12 cellular contexts compared by ENCODE assay signal in genomic region chr7:155456517-155456771, GRCh38. TPM values are rescaled to one million over a fixed set of nuclear protein-coding genes. Genes with fewer than 3 reads are reported as not detected.
A peak's percentile ranks its signal among the peaks of the same experiment; 100 is the strongest.
DNase-seq lines count a peak whose midpoint lies in the region; ATAC-seq, FAIRE-seq and TF ChIP-seq lines count a peak whose summit lies in the region.
"Had no signal": no experiment of that assay in that cellular context is flagged by ENCODE, and none has a peak within 500 bp of the region (broad histone marks: within the 10 kb centered on the region; RNA-seq: fewer than 3 reads in every experiment).

No MANE protein-coding gene starts in this region.

- no peak overlapping the region for H2BK120ac ChIP-seq in mesendoderm (ENCODE audit: low read depth, low read length)

- H3K4me2 ChIP-seq in mesendoderm (ENCODE audit: low read length) = no peak overlapping the region

- H3K4me1 ChIP-seq in iPS-15b (ENCODE audit: control insufficient read depth, insufficient read depth, low read length) (no peaks in the 10 kb centered on the region), pancreas (peaks cover 0 to 12% (median 0%) of the 10 kb centered on the region in 3 donors), mesendoderm (ENCODE audit: control insufficient read depth, low read depth, low read length) (no peaks in the 10 kb centered on the region)
- H3K4me1 ChIP-seq: SJSA1 had no signal

- DNase-seq in activated naive CD4-positive, alpha-beta T cell treated with anti-CD3 and anti-CD28 coated beads for 36 hours = no peak
- no peak for DNase-seq in activated naive CD4-positive, alpha-beta T cell treated with Interleukin-2 at 50 U/mL for 16 hours
- DNase-seq in WTC11 (ENCODE audit: low spot score) (no peak), pancreas (no peak), mesendoderm (no peak)
- no peak for DNase-seq in stimulated activated effector memory CD8-positive, alpha-beta T cell treated with anti-CD3 and anti-CD28 coated beads, Interleukin-12 subunit alpha, Interleukin-12 subunit beta, amount 100 ng/mL, for 72 hours (ENCODE audit: low spot score in 2 of 2)

- 14 to 18% methylated on average over 7 of the region's 7 CpGs for WGBS in pancreas, 2 donors
- WGBS in mesendoderm (ENCODE audit: extremely low coverage, insufficient coverage, low lambda C conversion rate) = no CpG with 5 or more reads among the region's 7 CpGs

- no peak overlapping the region for H4K5ac ChIP-seq in mesendoderm (ENCODE audit: low read length)

- no peaks in the 10 kb centered on the region for H3K36me3 Mint-ChIP-seq in activated naive CD4-positive, alpha-beta T cell treated with anti-CD3 and anti-CD28 coated beads for 36 hours (ENCODE audit: low read depth)
- H3K36me3 Mint-ChIP-seq in WTC11 = no peaks in the 10 kb centered on the region; the same call in 1 of the 2 replicates
- H3K36me3 Mint-ChIP-seq in stimulated activated effector memory CD8-positive, alpha-beta T cell treated with anti-CD3 and anti-CD28 coated beads, Interleukin-12 subunit alpha, Interleukin-12 subunit beta, amount 100 ng/mL, for 72 hours = peaks cover 12% of the 10 kb centered on the region

- H3K9ac ChIP-seq in iPS-15b (ENCODE audit: low read depth, low read length) = no peak overlapping the region
- no peak overlapping the region for H3K9ac ChIP-seq in mesendoderm (ENCODE audit: low read length)

- H3K27me3 Mint-ChIP-seq in activated naive CD4-positive, alpha-beta T cell treated with anti-CD3 and anti-CD28 coated beads for 36 hours (ENCODE audit: low read depth) = peaks cover 75% of the 10 kb centered on the region
- H3K27me3 Mint-ChIP-seq in WTC11 (ENCODE audit: low read depth) = peaks cover 96% of the 10 kb centered on the region

- no peak for FAIRE-seq in pancreas (lab: Jason Lieb, UNC)

- H3K9me3 ChIP-seq in iPS-15b (ENCODE audit: control insufficient read depth, insufficient read depth, low read length) = no peaks in the 10 kb centered on the region
- H3K9me3 ChIP-seq in pancreas = no peaks in the 10 kb centered on the region

- H3K27me3 ChIP-seq in iPS-15b (ENCODE audit: control insufficient read depth, insufficient read depth, low read length) = peaks cover 90% of the 10 kb centered on the region
- H3K27me3 ChIP-seq in pancreas = peaks cover 9 to 81% (median 20%) of the 10 kb centered on the region in 4 donors
- peaks cover 90% of the 10 kb centered on the region for H3K27me3 ChIP-seq in mesendoderm (ENCODE audit: insufficient read depth, low read length, poor library complexity)

- ATAC-seq in WTC11 (no peak), GM19467 (IDR thresholded peaks at IDR 0.05; ENCODE audit: unreplicated experiment) (no peak), pancreas (no peak)
- no peak for ATAC-seq in stimulated activated effector memory CD8-positive, alpha-beta T cell treated with anti-CD3 and anti-CD28 coated beads, Interleukin-12 subunit alpha, Interleukin-12 subunit beta, amount 100 ng/mL, for 72 hours

- H3K56ac ChIP-seq in mesendoderm (ENCODE audit: low read length) = no peak overlapping the region

- POLR2A ChIA-PET in WTC11 (lab: Charles Lee) = interaction anchor here (0.5 kb wide), 1 partner anchor 1432 kb away, joined by 3 read pairs; no protein-coding TSS in a partner anchor

- H3K4me3 ChIP-seq in iPS-15b (ENCODE audit: low read depth, low read length) = peak overlapping the region; percentile 23
- H3K4me3 ChIP-seq in pancreas = peak overlapping the region in 2 of 4 donors; percentile 38 to 57
- H3K4me3 ChIP-seq in mesendoderm (ENCODE audit: low read length) = no peak overlapping the region
- H3K4me3 ChIP-seq: SJSA1 had no signal

- H3K79me1 ChIP-seq in mesendoderm (ENCODE audit: low read length) = no peaks in the 10 kb centered on the region

- H3K27ac Mint-ChIP-seq in activated naive CD4-positive, alpha-beta T cell treated with anti-CD3 and anti-CD28 coated beads for 36 hours = peak overlapping the region; percentile 36
- H3K27ac Mint-ChIP-seq in WTC11 = no peak overlapping the region
- no peak overlapping the region for H3K27ac Mint-ChIP-seq in stimulated activated effector memory CD8-positive, alpha-beta T cell treated with anti-CD3 and anti-CD28 coated beads, Interleukin-12 subunit alpha, Interleukin-12 subunit beta, amount 100 ng/mL, for 72 hours

- H3K4me3 Mint-ChIP-seq in activated naive CD4-positive, alpha-beta T cell treated with anti-CD3 and anti-CD28 coated beads for 36 hours = peak overlapping the region; percentile 42
- H3K4me3 Mint-ChIP-seq in WTC11 = peak overlapping the region; percentile 14; the same call in 1 of the 2 replicates
- peak overlapping the region; percentile 65 for H3K4me3 Mint-ChIP-seq in stimulated activated effector memory CD8-positive, alpha-beta T cell treated with anti-CD3 and anti-CD28 coated beads, Interleukin-12 subunit alpha, Interleukin-12 subunit beta, amount 100 ng/mL, for 72 hours

- no peaks in the 10 kb centered on the region for H3K79me2 ChIP-seq in mesendoderm (ENCODE audit: control insufficient read depth, insufficient read depth, low read length)

- H3K23ac ChIP-seq in mesendoderm (ENCODE audit: low read length) = no peak overlapping the region

- H2AK5ac ChIP-seq in mesendoderm (ENCODE audit: low read length) = no peak overlapping the region

- H3K9me3 Mint-ChIP-seq in activated naive CD4-positive, alpha-beta T cell treated with anti-CD3 and anti-CD28 coated beads for 36 hours = no peaks in the 10 kb centered on the region
- no peaks in the 10 kb centered on the region for H3K9me3 Mint-ChIP-seq in WTC11
- H3K9me3 Mint-ChIP-seq in stimulated activated effector memory CD8-positive, alpha-beta T cell treated with anti-CD3 and anti-CD28 coated beads, Interleukin-12 subunit alpha, Interleukin-12 subunit beta, amount 100 ng/mL, for 72 hours = no peaks in the 10 kb centered on the region

- no peaks in the 10 kb centered on the region for H3K36me3 ChIP-seq in iPS-15b (ENCODE audit: control insufficient read depth, insufficient read depth, low read length)
- no peaks in the 10 kb centered on the region for H3K36me3 ChIP-seq in pancreas
- H3K36me3 ChIP-seq in mesendoderm (ENCODE audit: control insufficient read depth, insufficient read depth, low read length) = no peaks in the 10 kb centered on the region
- H3K36me3 ChIP-seq: SJSA1 had no signal

- no peak for TF ChIP-seq CTCF in WTC11 (IDR thresholded peaks at IDR 0.05)
- no peak for TF ChIP-seq CTCF in pancreas (IDR thresholded peaks at IDR 0.05)

- H2BK5ac ChIP-seq in mesendoderm (ENCODE audit: low read length) = no peak overlapping the region

- intact Hi-C loops in activated naive CD4-positive, alpha-beta T cell treated with anti-CD3 and anti-CD28 coated beads for 36 hours (cut with micrococcal nuclease) = loop anchor here (2.0 to 5.0 kb wide), 2 partner anchors 52 to 351 kb away; no protein-coding TSS in a partner anchor
- intact Hi-C loops in pancreas (cut with DNase I) = no loop called here

- H3K4ac ChIP-seq in mesendoderm (ENCODE audit: low read depth, low read length) = no peak overlapping the region

- H3K27ac ChIP-seq in pancreas (no peak overlapping the region), mesendoderm (ENCODE audit: low read depth, low read length) (no peak overlapping the region)
- H3K27ac ChIP-seq: SJSA1 had no signal

- H4K8ac ChIP-seq in mesendoderm (ENCODE audit: low read depth, low read length) = no peak overlapping the region

- H3K4me1 Mint-ChIP-seq in activated naive CD4-positive, alpha-beta T cell treated with anti-CD3 and anti-CD28 coated beads for 36 hours (ENCODE audit: low read depth) = peaks cover 22% of the 10 kb centered on the region
- H3K4me1 Mint-ChIP-seq in WTC11 = peaks cover 30% of the 10 kb centered on the region
- H3K4me1 Mint-ChIP-seq in stimulated activated effector memory CD8-positive, alpha-beta T cell treated with anti-CD3 and anti-CD28 coated beads, Interleukin-12 subunit alpha, Interleukin-12 subunit beta, amount 100 ng/mL, for 72 hours = peaks cover 20% of the 10 kb centered on the region

- H3K18ac ChIP-seq in mesendoderm (ENCODE audit: low read length) = no peak overlapping the region

- no peak overlapping the region for H2BK15ac ChIP-seq in mesendoderm (replicated peaks; ENCODE audit: low read depth)

- CTCF ChIA-PET in activated naive CD4-positive, alpha-beta T cell treated with anti-CD3 and anti-CD28 coated beads for 36 hours (lab: Charles Lee) = interaction anchor here (0.6 kb wide), 1 partner anchor 456 kb away, joined by 3 read pairs; no protein-coding TSS in a partner anchor
- CTCF ChIA-PET in WTC11 (lab: Charles Lee) = interaction anchor here (0.7 kb wide), 1 partner anchor 84 kb away, joined by 3 read pairs; no protein-coding TSS in a partner anchor

TF ChIP-seq in WTC11, 78 proteins besides CTCF, POLR2A, EP300 and RAD21 (continues in another document):
- TF ChIP-seq E2F4 (CRISPR knock-in tag; IDR thresholded peaks at IDR 0.05; ENCODE audit: borderline replicate concordance, low read depth) (no peak), PREB (CRISPR knock-in tag; IDR thresholded peaks at IDR 0.05; ENCODE audit: borderline replicate concordance) (no peak), HMGA2 (CRISPR knock-in tag; IDR thresholded peaks at IDR 0.05) (no peak)

RNA-seq across cellular contexts. Expression of gene EN2, which starts 1.5 kb away (rescaled TPM):
- not detected for total RNA-seq in activated naive CD4-positive, alpha-beta T cell treated with anti-CD3 and anti-CD28 coated beads for 36 hours
- not detected in 3 replicates for total RNA-seq in WTC11 (2021)
- total RNA-seq in pancreas = not detected
- polyA plus RNA-seq in pancreas = not detected
- not detected for polyA plus RNA-seq in mesendoderm (2013, experiment 1 of 2)
- not detected for polyA plus RNA-seq in mesendoderm (2013, experiment 2 of 2)
- total RNA-seq: activated CD8-positive, alpha-beta memory T cell treated with anti-CD3 and anti-CD28 coated beads for 36 hours; fibroblast of lung; G401 had no signal
- polyA plus RNA-seq: fibroblast of lung had no signal

Comparison
In these comparisons a context has a peak if more than half of its experiments do, and no peak if none do; other contexts are left out.
1. H3K4me3 Mint-ChIP-seq: peak in every context shown above with its lines; median percentile 65 in stimulated activated effector memory CD8-positive, alpha-beta T cell treated with anti-CD3 and anti-CD28 coated beads, Interleukin-12 subunit alpha, Interleukin-12 subunit beta, amount 100 ng/mL, for 72 hours; 42 in activated naive CD4-positive, alpha-beta T cell treated with anti-CD3 and anti-CD28 coated beads for 36 hours; 14 in WTC11.